ENCODE assay signal across 8 cellular contexts in genomic region chr10:14954001-14954770, GRCh38. TPM values are rescaled to one million over a fixed set of nuclear protein-coding genes. Genes with fewer than 3 reads are reported as not detected.
DNase-seq lines count a peak whose midpoint lies in the region; ATAC-seq, FAIRE-seq and TF ChIP-seq lines count a peak whose summit lies in the region.

DCLRE1C (minus strand) TSS chr10:14954096; CDS start chr10:14954010, 86 bp downstream.

- H4K20me1 ChIP-seq in astrocyte (ENCODE audit: insufficient read depth, low read length): peaks cover 22% of the 10 kb centered on the region

- H3K9ac ChIP-seq in astrocyte (ENCODE audit: low read length) (peak within 1 kb of the TSS; percentile 83), rectal smooth muscle tissue (ENCODE audit: low read length) (peak within 1 kb of the TSS; percentile 61)

- DNase-seq in NCI-H2029 treated with DMSO at 0.1 percent for 48 hours (lab: John Stamatoyannopoulos, UW) (peak; percentile 54), T-helper 22 cell (ENCODE audit: low read depth) (peak; percentile 76), astrocyte (ENCODE audit: low read depth) (peak; percentile 88), hepatic stellate cell (ENCODE audit: low spot score) (peak; percentile 97), vagina (ENCODE audit: extremely low spot score in 2 of 2) (peak; percentile 95 to 96)

- ATAC-seq in GM18511 (IDR thresholded peaks at IDR 0.05; ENCODE audit: unreplicated experiment) (peak; percentile 77), HG03025 (IDR thresholded peaks at IDR 0.05; ENCODE audit: low FRiP score, unreplicated experiment) (peak; percentile 83)

- TF ChIP-seq POLR2A in vagina (IDR thresholded peaks at IDR 0.05): no peak

- H3K27ac Mint-ChIP-seq in astrocyte (ENCODE audit: unreplicated experiment): peak within 1 kb of the TSS; percentile 87

- H3K27me3 ChIP-seq in astrocyte (ENCODE audit: insufficient read depth, low read length) (no peaks in the 10 kb centered on the region), rectal smooth muscle tissue (ENCODE audit: control insufficient read depth, insufficient read depth, low read length) (no peaks in the 10 kb centered on the region), vagina (no peaks in the 10 kb centered on the region)

- H2AFZ ChIP-seq in astrocyte (ENCODE audit: low read depth, low read length): peak within 1 kb of the TSS; percentile 99

- H3K27me3 Mint-ChIP-seq in astrocyte (ENCODE audit: low read depth, unreplicated experiment): no peaks in the 10 kb centered on the region

- H3K36me3 ChIP-seq in astrocyte (ENCODE audit: insufficient read depth, low read length): no peaks in the 10 kb centered on the region
- no peaks in the 10 kb centered on the region for H3K36me3 ChIP-seq in rectal smooth muscle tissue (ENCODE audit: control insufficient read depth, insufficient read depth, low read length)
- H3K36me3 ChIP-seq in vagina: no peaks in the 10 kb centered on the region

- peak within 1 kb of the TSS; percentile 75 for H3K27ac ChIP-seq in astrocyte (ENCODE audit: low read depth, low read length)
- H3K27ac ChIP-seq in rectal smooth muscle tissue (ENCODE audit: low read depth, low read length): peak within 1 kb of the TSS; percentile 87
- H3K27ac ChIP-seq in vagina: peak within 1 kb of the TSS; percentile 88

- no peak for FAIRE-seq in astrocyte (lab: Jason Lieb, UNC)

- H3K4me3 ChIP-seq in astrocyte (ENCODE audit: insufficient read depth, low read depth, low read length): peak within 1 kb of the TSS; percentile 76
- peak within 1 kb of the TSS; percentile 87 for H3K4me3 ChIP-seq in rectal smooth muscle tissue (ENCODE audit: low read length)
- peak within 1 kb of the TSS; percentile 61 to 96 for H3K4me3 ChIP-seq in vagina

- H3K9me3 ChIP-seq in astrocyte (ENCODE audit: insufficient read depth, low read depth, low read length) (no peaks in the 10 kb centered on the region), vagina (no peaks in the 10 kb centered on the region)

- H3K4me3 Mint-ChIP-seq in astrocyte (ENCODE audit: unreplicated experiment): peak within 1 kb of the TSS; percentile 93

- H3K4me2 ChIP-seq in astrocyte (ENCODE audit: low read length): peak within 1 kb of the TSS; percentile 94

- H3K4me1 Mint-ChIP-seq in astrocyte (ENCODE audit: low read depth, unreplicated experiment): peaks cover 6% of the 10 kb centered on the region

- peaks cover 44% of the 10 kb centered on the region for H3K79me2 ChIP-seq in astrocyte (ENCODE audit: insufficient read depth, low read length)

- H3K4me1 ChIP-seq in astrocyte (ENCODE audit: insufficient read depth, low read length) (peaks cover 8% of the 10 kb centered on the region), rectal smooth muscle tissue (ENCODE audit: control insufficient read depth, insufficient read depth, low read length) (peaks cover 4% of the 10 kb centered on the region), vagina (peaks cover 19% of the 10 kb centered on the region)

- no peaks in the 10 kb centered on the region for H3K9me3 Mint-ChIP-seq in astrocyte (ENCODE audit: unreplicated experiment)

- intact Hi-C loops in vagina (cut with DNase I): loop anchor here (5.0 to 10.0 kb wide), 2 partner anchors 141 to 678 kb away; partner anchors contain the start of gene RPP38

- TF ChIP-seq CTCF in astrocyte (IDR thresholded peaks at IDR 0.05; ENCODE audit: insufficient read depth, low read depth, low read length): no peak
- no peak for TF ChIP-seq CTCF in vagina (IDR thresholded peaks at IDR 0.05)

- no peaks in the 10 kb centered on the region for H3K36me3 Mint-ChIP-seq in astrocyte (ENCODE audit: low read depth, unreplicated experiment)

RNA-seq across cellular contexts. Expression of gene DCLRE1C, which starts in this region (rescaled TPM):
- total RNA-seq in astrocyte: 8.5 and 10.1 TPM in 2 replicates
- total RNA-seq in vagina: 13.5 TPM

Comparison
In these comparisons a context has a peak if more than half of its experiments do, and no peak if none do; other contexts are left out.
1. Peak in every context shown above with its lines: DNase-seq, ATAC-seq, H3K4me3 ChIP-seq and H3K27ac ChIP-seq.